ENCODE assay signal across 12 cellular contexts in genomic region chr2:238136820-238137537, GRCh38. TPM values are rescaled to one million over a fixed set of nuclear protein-coding genes. Genes with fewer than 3 reads are reported as not detected.
DNase-seq lines count a peak whose midpoint lies in the region; ATAC-seq and TF ChIP-seq lines count a peak whose summit lies in the region.
"Had no signal": no experiment of that assay in that cellular context is flagged by ENCODE, and none has a peak within 500 bp of the region (broad histone marks: within the 10 kb centered on the region; RNA-seq: fewer than 3 reads in every experiment).

No MANE protein-coding gene starts in this region.

- WGBS in liver, result 44% methylated on average over 14 of the region's 14 CpGs

- peaks cover 0 to 8% (median 2%) of the 10 kb centered on the region in 4 donors for H3K4me1 ChIP-seq in liver (ENCODE audit: control insufficient read depth in 4 of 4, insufficient read depth in 4 of 4, low read length in 3 of 4)
- peaks cover 11 to 33% of the 10 kb centered on the region in 2 donors for H3K4me1 ChIP-seq in ascending aorta

- H3K9me3 ChIP-seq in AG04450 (ENCODE audit: control insufficient read depth, insufficient read depth, low read length) (no peaks in the 10 kb centered on the region; the same call in 1 of the 2 replicates), liver (ENCODE audit: control insufficient read depth in 4 of 4, low read length in 3 of 4) (no peaks in the 10 kb centered on the region), ascending aorta (no peaks in the 10 kb centered on the region)
- H3K9me3 ChIP-seq: BE2C had no signal

- DNase-seq in AG04450 (ENCODE audit: low read depth, low spot score) (peak; percentile 26), HuH-7 (ENCODE audit: low spot score) (peak; percentile 79), choroid plexus epithelial cell (ENCODE audit: low read depth) (peak; percentile 89), ascending aorta (ENCODE audit: low spot score in 2 of 2) (no peak), NCI-H69 (lab: John Stamatoyannopoulos, UW) (no peak)
- DNase-seq: activated CD4-positive, alpha-beta T cell treated with anti-CD3 and anti-CD28 coated beads, Interleukin-2, amount 10 ng/mL, durations not matched to agents 24 days and 14 days; BE2C; NCI-H187 treated with DMSO at 0.1 percent for 48 hours; SHP77 had no signal

- no peak for TF ChIP-seq CTCF in AG04450 (IDR thresholded peaks at IDR 0.05; ENCODE audit: low read depth, low read length)
- TF ChIP-seq CTCF in choroid plexus epithelial cell (conservative IDR thresholded peaks at IDR 0.05; ENCODE audit: low read depth, low read length), result no peak
- no peak for TF ChIP-seq CTCF in liver (IDR thresholded peaks at IDR 0.05; ENCODE audit: low read depth, low read length, missing input control)
- TF ChIP-seq CTCF in ascending aorta (IDR thresholded peaks at IDR 0.05), result no peak

- H3K4me3 ChIP-seq in AG04450 (ENCODE audit: low read depth, low read length) (no peak overlapping the region), choroid plexus epithelial cell (ENCODE audit: low read depth, low read length) (no peak overlapping the region), liver (ENCODE audit: low read depth in 1 of 3, low read length in 3 of 3) (no peak overlapping the region), ascending aorta (no peak overlapping the region)

- POLR2A ChIA-PET in AG04450 (lab: Yijun Ruan, JAX), result interaction anchor here (0.6 kb wide), 1 partner anchor 11 kb away, joined by 3 read pairs; no protein-coding TSS in a partner anchor

- no peaks in the 10 kb centered on the region for H3K27me3 ChIP-seq in AG04450 (ENCODE audit: control insufficient read depth, insufficient read depth, low read length)
- H3K27me3 ChIP-seq in liver (ENCODE audit: control insufficient read depth in 4 of 4, insufficient read depth in 4 of 4, low read length in 3 of 4), result no peaks in the 10 kb centered on the region
- no peaks in the 10 kb centered on the region for H3K27me3 ChIP-seq in ascending aorta
- H3K27me3 ChIP-seq: BE2C had no signal

- intact Hi-C loops in ascending aorta (cut with DNase I), result no loop called here

- no peak overlapping the region for H3K9ac ChIP-seq in liver (ENCODE audit: low read depth in 1 of 2, low read length in 2 of 2)

- peak in 1 of 2 donors; percentile 64 for TF ChIP-seq RAD21 in liver (IDR thresholded peaks at IDR 0.05)

- CTCF ChIA-PET in AG04450 (lab: Charles Lee), result interaction anchor here (1.0 kb wide), 1 partner anchor 10 kb away, joined by 8 read pairs; no protein-coding TSS in a partner anchor

- no peak overlapping the region for H3K27ac ChIP-seq in AG04450 (ENCODE audit: low read depth, low read length)
- peak overlapping the region; percentile 53 to 71 for H3K27ac ChIP-seq in liver (ENCODE audit: low read depth in 1 of 2, low read length in 2 of 2)
- no peak overlapping the region for H3K27ac ChIP-seq in ascending aorta

- no peaks in the 10 kb centered on the region for H3K36me3 ChIP-seq in liver (ENCODE audit: control insufficient read depth in 4 of 4, insufficient read depth in 3 of 4, low read depth in 1 of 4, low read length in 3 of 4)
- H3K36me3 ChIP-seq in ascending aorta, result peaks cover 0 to 9% of the 10 kb centered on the region in 2 donors
- H3K36me3 ChIP-seq: BE2C had no signal

- no peak for ATAC-seq in HG02642 (IDR thresholded peaks at IDR 0.05; ENCODE audit: poor library complexity, unreplicated experiment)
- ATAC-seq in GM19035 (IDR thresholded peaks at IDR 0.05; ENCODE audit: unreplicated experiment), result no peak

TF ChIP-seq in liver, 16 proteins besides CTCF, POLR2A, EP300 and RAD21:
- peak; percentile 22 to 78 for TF ChIP-seq RXRA (IDR thresholded peaks at IDR 0.05)
- no peak for TF ChIP-seq ZBTB33 (IDR thresholded peaks at IDR 0.05)
- TF ChIP-seq FOXA2 (IDR thresholded peaks at IDR 0.05), result no peak
- TF ChIP-seq HNF4A (conservative IDR thresholded peaks at IDR 0.05), result peak; percentile 51 to 79
- TF ChIP-seq FOXA1 (IDR thresholded peaks at IDR 0.05), result peak; percentile 18
- TF ChIP-seq YY1 (IDR thresholded peaks at IDR 0.05), result peak; percentile 96
- no peak for TF ChIP-seq ATF3 (IDR thresholded peaks at IDR 0.05)
- TF ChIP-seq HNF4G (IDR thresholded peaks at IDR 0.05), result no peak
- no peak for TF ChIP-seq EGR1 (IDR thresholded peaks at IDR 0.05; ENCODE audit: low read depth in 2 of 2)
- TF ChIP-seq MAX (IDR thresholded peaks at IDR 0.05), result no peak
- TF ChIP-seq SP1 (IDR thresholded peaks at IDR 0.05), result peak; percentile 73
- peak in 1 of 2 donors; percentile 52 for TF ChIP-seq JUND (IDR thresholded peaks at IDR 0.05)
- TF ChIP-seq REST (IDR thresholded peaks at IDR 0.05), result peak; percentile 84
- TF ChIP-seq NR2F2 (IDR thresholded peaks at IDR 0.05), result no peak
- no peak for TF ChIP-seq TAF1 (conservative IDR thresholded peaks at IDR 0.05)
- TF ChIP-seq GABPA (IDR thresholded peaks at IDR 0.05 in 1 of 2, conservative IDR thresholded peaks at IDR 0.05 in 1 of 2), result no peak

RNA-seq across cellular contexts. Expression of gene KLHL30, which starts 1.5 kb away (rescaled TPM):
- polyA plus RNA-seq in AG04450 (2011; rRNA removed) (not detected in 2 replicates), liver (under 1 TPM in 1 of 2 donors, not detected in 1; 0.05 TPM)
- not detected in 2 replicates for polyA minus RNA-seq in AG04450 (2011; rRNA and poly(A)+ RNA removed)
- total RNA-seq in liver (under 1 TPM in 1 of 2 donors, not detected in 1; 0.08 TPM), ascending aorta (28.2 TPM)
- total RNA-seq: activated CD4-positive, alpha-beta T cell treated with anti-CD3 and anti-CD28 coated beads, Interleukin-2, amount 10 ng/mL, durations not matched to agents 24 days and 14 days had no signal

RNA-seq across cellular contexts. Expression of gene ERFE, which starts 21.8 kb away (rescaled TPM):
- polyA plus RNA-seq in AG04450 (2011; rRNA removed), result 2.4 and 2.9 TPM in 2 replicates
- 0.96 and 2.2 TPM in 2 replicates for polyA minus RNA-seq in AG04450 (2011; rRNA and poly(A)+ RNA removed)
- 10 to 100 TPM in 1 of 2 donors, not detected in 1; 14.0 TPM for total RNA-seq in liver
- under 1 TPM in 1 of 2 donors, not detected in 1; 0.17 TPM for polyA plus RNA-seq in liver
- 3.3 TPM for total RNA-seq in ascending aorta

RNA-seq across cellular contexts. Expression of gene ESPNL, which starts 36.8 kb away (rescaled TPM):
- polyA plus RNA-seq in AG04450 (2011; rRNA removed), result 1.0 TPM in 2 replicates
- 0.69 and 0.70 TPM in 2 replicates for polyA minus RNA-seq in AG04450 (2011; rRNA and poly(A)+ RNA removed)
- total RNA-seq in liver, result under 1 TPM; 0.42 to 0.59 TPM
- polyA plus RNA-seq in liver, result under 1 TPM; 0.08 to 0.28 TPM
- not detected for total RNA-seq in ascending aorta

Comparison
In these comparisons a context has a peak if more than half of its experiments do, and no peak if none do; other contexts are left out.
1. DNase-seq: peak in AG04450 (single experiment), HuH-7 (single experiment) and choroid plexus epithelial cell (single experiment); none in ascending aorta (0 of 2) and NCI-H69 (single experiment).
2. H3K27ac ChIP-seq: peak in liver (2 of 2); none in AG04450 (single experiment) and ascending aorta (0 of 2).
3. RNA of gene KLHL30, which starts 1.5 kb away (total RNA-seq): 28.2 TPM in ascending aorta (single experiment); 0.08 TPM in liver; every median in the first group is over 10 times any median in the second.